ENCODE assay signal across 8 cellular contexts in genomic region chr10:67849331-67850011, GRCh38. TPM values are rescaled to one million over a fixed set of nuclear protein-coding genes. Genes with fewer than 3 reads are reported as not detected.
A peak's percentile ranks its signal among the peaks of the same experiment; 100 is the strongest.
DNase-seq lines count a peak whose midpoint lies in the region; ATAC-seq and TF ChIP-seq lines count a peak whose summit lies in the region.

No MANE protein-coding gene starts in this region.

- H3K4me3 ChIP-seq in choroid plexus epithelial cell (ENCODE audit: low read depth, low read length) = peak overlapping the region; percentile 80

- ATAC-seq in HG03432 (IDR thresholded peaks at IDR 0.05; ENCODE audit: unreplicated experiment) = peak; percentile 96

- peak; percentile 79 for TF ChIP-seq POLR2A in GM19193 (IDR thresholded peaks at IDR 0.05; ENCODE audit: extremely low read depth, insufficient read depth, insufficient read length)

- DNase-seq in Ammon's horn (ENCODE audit: low spot score) (peak; percentile 96), NCI-H460 (ENCODE audit: extremely low read depth, low read depth) (peak; percentile 92), choroid plexus epithelial cell (ENCODE audit: low read depth) (peak; percentile 98), kidney tubule cell (ENCODE audit: low spot score) (peak; percentile 95)
- DNase-seq in activated CD4-positive, alpha-beta T cell treated with anti-CD3 and anti-CD28 coated beads for 24 hours (ENCODE audit: low read depth in 2 of 2) = peak; percentile 84 to 91
- DNase-seq in stimulated activated CD4-positive, alpha-beta T cell treated with anti-CD3 and anti-CD28 coated beads, Interleukin-1b, Interleukin-23, amount 100 ng/mL, for 1 hour (ENCODE audit: low read depth in 2 of 2) = peak; percentile 78 to 88

- TF ChIP-seq CTCF in choroid plexus epithelial cell (conservative IDR thresholded peaks at IDR 0.05; ENCODE audit: low read depth, low read length) = no peak

RNA-seq across cellular contexts. Expression of gene DNAJC12, which starts 11.5 kb away (rescaled TPM):
- 45.5 and 53.7 TPM in 2 replicates for total RNA-seq in NCI-H460 (2014; rRNA removed; shearing (Covaris generic))
- 12.3 and 28.9 TPM in 2 replicates for polyA plus RNA-seq in NCI-H460 (2014; cell fraction: nucleus; rRNA removed)

RNA-seq across cellular contexts. Expression of gene SIRT1, which starts 35.0 kb away (rescaled TPM):
- total RNA-seq in NCI-H460 (2014; rRNA removed; shearing (Covaris generic)) = 22.8 and 24.1 TPM in 2 replicates
- polyA plus RNA-seq in NCI-H460 (2014; cell fraction: nucleus; rRNA removed) = 8.4 and 15.9 TPM in 2 replicates

Comparison
In these comparisons a context has a peak if more than half of its experiments do, and no peak if none do; other contexts are left out.
1. Peak in every context shown above with its lines: DNase-seq, ATAC-seq and H3K4me3 ChIP-seq.